33 cellular contexts compared by ENCODE assay signal in genomic region chr6:163206196-163206595, GRCh38.
DNase-seq lines count a peak whose midpoint lies in the region; ATAC-seq, FAIRE-seq and TF ChIP-seq lines count a peak whose summit lies in the region.
"Had no signal": no experiment of that assay in that cellular context is flagged by ENCODE, and none has a peak within 500 bp of the region (broad histone marks: within the 10 kb centered on the region; RNA-seq: fewer than 3 reads in every experiment).

No MANE protein-coding gene starts in this region.

- no TSS peak for BruUV-seq in K562 (replicated peaks; lab: Mats Ljungman, UMichigan)

- H3K4me2 ChIP-seq in K562 (ENCODE audit: insufficient read depth, low read length) (no peak overlapping the region), H1 (ENCODE audit: insufficient read depth in 1 of 2, low read depth in 2 of 2, low read length in 2 of 2) (no peak overlapping the region)
- H3K4me2 ChIP-seq: A549; BLaER1; BLaER1 treated with 17β-estradiol and CSF1 and Interleukin-3, amounts not matched to agents 10 nM and 100 nM had no signal

- H3K23ac ChIP-seq in H1 (ENCODE audit: insufficient read length) = no peak overlapping the region

- H3K36me3 ChIP-seq in HEK293 (ENCODE audit: control insufficient read depth in 2 of 2, insufficient read depth in 1 of 2, low read length in 2 of 2) (no peaks in the 10 kb centered on the region), K562 (ENCODE audit: control insufficient read depth, insufficient read depth, low read length) (no peaks in the 10 kb centered on the region), H1 (ENCODE audit: control insufficient read depth in 2 of 4, insufficient read depth in 4 of 4, low read length in 3 of 4) (no peaks in the 10 kb centered on the region)
- H3K36me3 ChIP-seq: BE2C; BLaER1; BLaER1 treated with 17β-estradiol and CSF1 and Interleukin-3, amounts not matched to agents 10 nM and 100 nM had no signal

- H3K4me1 ChIP-seq in HEK293 (ENCODE audit: control insufficient read depth, insufficient read depth, low read length) (no peaks in the 10 kb centered on the region), K562 (replicated peaks in 1 of 2; ENCODE audit: control insufficient read depth in 2 of 2, insufficient read depth in 2 of 2, low read length in 2 of 2) (no peaks in the 10 kb centered on the region), H1 (replicated peaks in 1 of 4; ENCODE audit: control insufficient read depth in 3 of 4, insufficient read depth in 4 of 4, low read length in 3 of 4) (no peaks in the 10 kb centered on the region)
- H3K4me1 ChIP-seq: A549; BE2C; BLaER1; BLaER1 treated with 17β-estradiol and CSF1 and Interleukin-3, amounts not matched to agents 10 nM and 100 nM; Caco-2 had no signal

- no peak for TF ChIP-seq RAD21 in K562 (CRISPR knock-in tag; conservative IDR thresholded peaks at IDR 0.05 in 1 of 2, IDR thresholded peaks at IDR 0.05 in 1 of 2)
- no peak for TF ChIP-seq RAD21 in H1 (IDR thresholded peaks at IDR 0.05 in 1 of 2, conservative IDR thresholded peaks at IDR 0.05 in 1 of 2; ENCODE audit: low read depth in 2 of 2, low read length in 2 of 2)

- H3K9ac ChIP-seq in K562 (ENCODE audit: insufficient read depth in 1 of 2, low read depth in 2 of 2, low read length in 2 of 2) = no peak overlapping the region
- H3K9ac ChIP-seq in H1 (replicated peaks in 1 of 4; ENCODE audit: extremely low read depth in 1 of 4, low read depth in 3 of 4, low read length in 3 of 4) = no peak overlapping the region
- H3K9ac ChIP-seq: BLaER1; BLaER1 treated with 17β-estradiol and CSF1 and Interleukin-3, amounts not matched to agents 10 nM and 100 nM had no signal

- WGBS in K562 (ENCODE audit: insufficient coverage, low coverage, missing lambda C conversion rate) = 0% methylated on average over 2 of the region's 2 CpGs
- 94% methylated on average over 2 of the region's 2 CpGs; no CpG with 5 or more reads in 1 of the 2 experiments for WGBS in H1 (ENCODE audit: extremely low coverage in 1 of 2, insufficient coverage in 1 of 2, insufficient read length in 1 of 2, insufficient replicate concordance in 2 of 2, low coverage in 1 of 2, low lambda C conversion rate in 2 of 2, missing lambda C conversion rate in 1 of 2), 2 experiments

- H2AFZ ChIP-seq in K562 (ENCODE audit: low read depth, low read length) (no peak overlapping the region), H1 (ENCODE audit: low read length) (no peak overlapping the region)

- no peak overlapping the region for H2BK15ac ChIP-seq in H1 (ENCODE audit: low read length)

- no peak overlapping the region for H3K14ac ChIP-seq in H1 (ENCODE audit: insufficient read length)

- H3K79me1 ChIP-seq in H1 (ENCODE audit: low read depth, low read length) = no peaks in the 10 kb centered on the region

- no peak overlapping the region for H4K8ac ChIP-seq in H1 (ENCODE audit: extremely low read depth, insufficient read depth, low read length)

- H2BK12ac ChIP-seq in H1 (ENCODE audit: low read depth, low read length) = no peak overlapping the region

- no peak overlapping the region for H3K56ac ChIP-seq in H1 (replicated peaks; ENCODE audit: insufficient read length, low read depth, low read length)

- POLR2A ChIA-PET in HEK293 (lab: Yijun Ruan, JAX) (no interaction called here), K562 (lab: Yijun Ruan, JAX) (no interaction called here), H1 (lab: Charles Lee; ENCODE audit: partially characterized antibody) (no interaction called here)

- DNase-seq in K562 (ENCODE audit: extremely low read depth in 1 of 4, low spot score in 3 of 4) (no peak), H1 (ENCODE audit: low read depth in 1 of 2, low spot score in 2 of 2) (no peak), sciatic nerve (ENCODE audit: low spot score) (no peak), SK-N-DZ (ENCODE audit: low spot score) (no peak)
- DNase-seq in stimulated activated CD8-positive, alpha-beta memory T cell treated with anti-CD3 and anti-CD28 coated beads, Interleukin-4, amount 100 ng/mL, for 48 hours = no peak
- DNase-seq: 8988T; ACHN; AML-193; BE2C; C1 segment of cervical spinal cord; Caco-2; Calu3; CD4-positive, alpha-beta memory T cell; CD4-positive, alpha-beta T cell; CD4-positive, CD25-positive, alpha-beta regulatory T cell; CD8-positive, alpha-beta memory T cell; CD8-positive, alpha-beta T cell; COR-L47; DMS 273 treated with DMSO at 0.1 percent for 48 hours; DMS153; DMS53; DMS79; DMS79 treated with DMSO at 0.1 percent for 48 hours; DND-41; EL had no signal

- H4K5ac ChIP-seq in H1 (ENCODE audit: insufficient read length, low read depth, low read length) = no peak overlapping the region

- FAIRE-seq in K562 (lab: Jason Lieb, UNC) = peak; percentile 29
- no peak for FAIRE-seq in H1 (lab: Jason Lieb, UNC)
- FAIRE-seq: A204.1, A549, D721Med had no signal

- ATAC-seq in K562 = no peak
- no peak for ATAC-seq in sciatic nerve
- ATAC-seq: A549; CD8-positive, alpha-beta T cell had no signal

- CTCF ChIA-PET in HEK293 (lab: Yijun Ruan, JAX) (no interaction called here), K562 (lab: Yijun Ruan, JAX; ENCODE audit: low intra/inter-chr PET ratio) (no interaction called here), H1 (lab: Charles Lee; ENCODE audit: partially characterized antibody) (no interaction called here)

- H3K27me3 ChIP-seq in K562 (ENCODE audit: control insufficient read depth in 2 of 2, insufficient read depth in 2 of 2, low read length in 2 of 2) = peaks cover 6 to 18% of the 10 kb centered on the region in 2 experiments; a peak in 3 of 5 replicates
- H3K27me3 ChIP-seq in H1 (replicated peaks in 1 of 4; ENCODE audit: control insufficient read depth in 3 of 4, extremely low read depth in 1 of 4, insufficient read depth in 3 of 4, low read length in 3 of 4) = no peaks in the 10 kb centered on the region
- H3K27me3 ChIP-seq: BE2C; BLaER1; BLaER1 treated with 17β-estradiol and CSF1 and Interleukin-3, amounts not matched to agents 10 nM and 100 nM had no signal

- no peak overlapping the region for H4K91ac ChIP-seq in H1 (replicated peaks; ENCODE audit: insufficient read length, low read length)

- no peak overlapping the region for H2BK120ac ChIP-seq in H1 (replicated peaks; ENCODE audit: low read depth, low read length)

- no peak for TF ChIP-seq CTCF in HEK293 (tag by site-specific recombination; IDR thresholded peaks at IDR 0.05)
- TF ChIP-seq CTCF in K562 (IDR thresholded peaks at IDR 0.05 in 2 of 3, conservative IDR thresholded peaks at IDR 0.05 in 1 of 3; ENCODE audit: insufficient read depth in 2 of 3, low read depth in 1 of 3, low read length in 3 of 3) = no peak
- no peak for TF ChIP-seq CTCF in H1 (IDR thresholded peaks at IDR 0.05; ENCODE audit: control extremely low read depth in 1 of 3, insufficient read depth in 1 of 3, low read depth in 1 of 3, low read length in 3 of 3)

- no peaks in the 10 kb centered on the region for H3K79me2 ChIP-seq in K562 (ENCODE audit: control insufficient read depth, insufficient read depth, low read length)
- H3K79me2 ChIP-seq in H1 (ENCODE audit: control insufficient read depth in 1 of 2, insufficient read depth in 2 of 2, low read length in 2 of 2) = no peaks in the 10 kb centered on the region

- TF ChIP-seq EP300 in K562 (IDR thresholded peaks at IDR 0.05; ENCODE audit: low read length) (no peak), H1 (IDR thresholded peaks at IDR 0.05; ENCODE audit: borderline replicate concordance in 1 of 2, low read depth in 2 of 2, low read length in 2 of 2) (no peak)

- TF ChIP-seq POLR2A in K562 (conservative IDR thresholded peaks at IDR 0.05) (no peak), H1 (IDR thresholded peaks at IDR 0.05; ENCODE audit: control extremely low read depth in 1 of 2, low read depth in 2 of 2, low read length in 2 of 2) (no peak)

- no peak overlapping the region for H3K4ac ChIP-seq in H1 (replicated peaks; ENCODE audit: insufficient read length, low read depth, low read length)

- H2BK5ac ChIP-seq in H1 (ENCODE audit: low read depth, low read length) = no peak overlapping the region

- in situ Hi-C loops in K562 (cut with MboI) = no loop called here

- H3K23me2 ChIP-seq in H1 (ENCODE audit: low read depth, low read length) = no peaks in the 10 kb centered on the region

- H2BK20ac ChIP-seq in H1 (ENCODE audit: low read length) = no peak overlapping the region

- H3K4me3 ChIP-seq in HEK293 (ENCODE audit: low read depth, low read length) (no peak overlapping the region), K562 (no peak overlapping the region), H1 (ENCODE audit: extremely low read depth in 1 of 4, insufficient read depth in 2 of 4, low read depth in 3 of 4, low read length in 4 of 4) (no peak overlapping the region)
- H3K4me3 ChIP-seq: A549; BLaER1; BLaER1 treated with 17β-estradiol and CSF1 and Interleukin-3, amounts not matched to agents 10 nM and 100 nM had no signal

- no peak overlapping the region for H2AK5ac ChIP-seq in H1 (ENCODE audit: low read depth, low read length)

- H3K27ac ChIP-seq in HEK293 (ENCODE audit: extremely low read depth, low read depth, low read length) (no peak overlapping the region), K562 (ENCODE audit: extremely low read depth, low read depth, low read length) (no peak overlapping the region), H1 (ENCODE audit: low read depth, low read length) (no peak overlapping the region)
- H3K27ac ChIP-seq: 22Rv1; A549; BLaER1; BLaER1 treated with 17β-estradiol and CSF1 and Interleukin-3, amounts not matched to agents 10 nM and 100 nM; C4-2B had no signal

- H3K9me3 ChIP-seq in HEK293 (ENCODE audit: control insufficient read depth, insufficient read depth, low read depth, low read length) (no peaks in the 10 kb centered on the region), K562 (replicated peaks; ENCODE audit: control insufficient read depth, insufficient read depth, low read depth, low read length) (no peaks in the 10 kb centered on the region), H1 (ENCODE audit: insufficient read depth in 2 of 2, low read depth in 1 of 2, low read length in 1 of 2) (peaks cover 0 to 3% of the 10 kb centered on the region in 2 experiments; a peak in 2 of 4 replicates)
- H3K9me3 ChIP-seq: A549, BE2C, BLaER1, Caco-2 had no signal

- no peaks in the 10 kb centered on the region for H3K9me1 ChIP-seq in K562 (ENCODE audit: control insufficient read depth, insufficient read depth, low read length)

- intact Hi-C loops in K562 (cut with micrococcal nuclease) = no loop called here
- intact Hi-C loops in sciatic nerve (cut with DNase I) = no loop called here

- H4K20me1 ChIP-seq in K562 (replicated peaks; ENCODE audit: control insufficient read depth, insufficient read depth, low read length) (no peaks in the 10 kb centered on the region), H1 (replicated peaks in 1 of 2; ENCODE audit: control insufficient read depth in 1 of 2, insufficient read depth in 2 of 2, low read length in 2 of 2) (no peaks in the 10 kb centered on the region)
- H4K20me1 ChIP-seq: BLaER1; BLaER1 treated with 17β-estradiol and CSF1 and Interleukin-3, amounts not matched to agents 10 nM and 100 nM had no signal

- no peak overlapping the region for H3K18ac ChIP-seq in H1 (ENCODE audit: extremely low read depth, low read length)

TF ChIP-seq in HEK293, 187 proteins besides CTCF, POLR2A, EP300 and RAD21 (continues in another document):
- TF ChIP-seq ZNF146 (tag by site-specific recombination; IDR thresholded peaks at IDR 0.05) = peak; percentile 65

TF ChIP-seq in K562, 482 proteins besides CTCF, POLR2A, EP300 and RAD21 (continues in another document):
- TF ChIP-seq HDGF (IDR thresholded peaks at IDR 0.05) = no peak

TF ChIP-seq in H1, 55 proteins besides CTCF, POLR2A, EP300 and RAD21 (continues in another document):
- TF ChIP-seq SP4 (IDR thresholded peaks at IDR 0.05; ENCODE audit: low read length) (no peak), SUZ12 (IDR thresholded peaks at IDR 0.05; ENCODE audit: low read length) (no peak)

Comparison
In these comparisons a context has a peak if more than half of its experiments do, and no peak if none do; other contexts are left out.
1. Of the 44 proteins assayed by ChIP-seq in both K562 and HEK293: peak only in K562: none; only in HEK293: none; in both: ZNF146; in neither: 43.